Comparison of ENCODE assay signal across 1 cellular context in the genomic region with DNA sequence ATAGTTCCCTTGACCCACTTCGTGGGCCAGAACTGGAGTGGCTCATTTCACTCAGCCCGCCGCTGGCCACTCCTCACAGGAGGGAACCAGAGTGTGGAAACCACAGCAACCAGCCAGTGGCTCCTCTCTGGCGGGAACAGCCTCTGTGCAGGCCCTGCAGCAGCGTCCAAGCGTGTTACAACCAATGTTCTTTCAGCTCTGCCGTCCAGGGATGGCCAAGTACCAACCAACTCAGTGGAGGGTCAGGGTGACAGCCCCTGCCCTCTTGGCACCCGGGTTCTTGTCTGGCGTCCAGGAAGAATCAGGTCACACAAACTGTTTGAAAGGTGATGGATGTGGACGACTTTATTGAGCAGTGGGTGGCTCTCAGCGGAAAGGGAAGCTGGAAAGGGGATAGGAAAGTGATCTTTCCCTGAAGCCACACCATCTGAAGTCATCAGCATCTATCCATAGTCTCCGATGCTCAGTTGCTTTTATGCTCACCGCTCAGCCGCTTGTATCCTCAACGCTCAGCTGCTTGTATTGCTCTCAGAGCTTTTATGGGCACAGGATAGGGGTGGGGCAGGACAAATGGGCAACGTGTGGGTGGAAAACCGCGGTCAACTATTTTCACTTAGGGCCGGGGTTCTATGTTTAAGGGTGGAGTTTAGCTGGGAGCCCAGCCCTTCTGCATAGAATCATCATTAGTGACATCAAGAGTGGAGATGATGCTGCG.
TF ChIP-seq lines count a peak whose summit lies in the region.

No MANE protein-coding gene starts in this region.

TF ChIP-seq in H1, 55 proteins besides CTCF, POLR2A, EP300 and RAD21:
- no peak for TF ChIP-seq EGR1 (IDR thresholded peaks at IDR 0.05; ENCODE audit: borderline replicate concordance, low read depth, low read length)
- TF ChIP-seq KDM4A (IDR thresholded peaks at IDR 0.05; ENCODE audit: low read depth, low read length, severe bottlenecking): no peak
- no peak for TF ChIP-seq KDM1A (IDR thresholded peaks at IDR 0.05; ENCODE audit: borderline replicate concordance, low read length)
- TF ChIP-seq CEBPB (IDR thresholded peaks at IDR 0.05; ENCODE audit: low read depth, low read length): no peak
- no peak for TF ChIP-seq CHD2 (IDR thresholded peaks at IDR 0.05; ENCODE audit: low read length)
- no peak for TF ChIP-seq JUN (IDR thresholded peaks at IDR 0.05; ENCODE audit: low read depth, low read length)
- TF ChIP-seq NANOG (IDR thresholded peaks at IDR 0.05; ENCODE audit: insufficient read depth, low read depth, low read length, poor library complexity, severe bottlenecking): no peak
- TF ChIP-seq RFX5 (IDR thresholded peaks at IDR 0.05; ENCODE audit: borderline replicate concordance, low read depth, low read length): no peak
- no peak for TF ChIP-seq MAFK (IDR thresholded peaks at IDR 0.05; ENCODE audit: low read depth, low read length)
- TF ChIP-seq NRF1 (IDR thresholded peaks at IDR 0.05; ENCODE audit: low read depth, low read length): no peak
- no peak for TF ChIP-seq CHD1 (IDR thresholded peaks at IDR 0.05; ENCODE audit: low read depth, low read length)
- TF ChIP-seq BRCA1 (IDR thresholded peaks at IDR 0.05; ENCODE audit: low read depth, low read length): no peak
- no peak for TF ChIP-seq GABPA (IDR thresholded peaks at IDR 0.05; ENCODE audit: borderline replicate concordance, insufficient read depth, low read length)
TF ChIP-seq in H1: peak in this region for 0.
